18 cellular contexts compared by ENCODE assay signal in genomic region chr1:222914861-222915632, GRCh38.
DNase-seq lines count a peak whose midpoint lies in the region; ATAC-seq, FAIRE-seq and TF ChIP-seq lines count a peak whose summit lies in the region.
"Had no signal": no experiment of that assay in that cellular context is flagged by ENCODE, and none has a peak within 500 bp of the region (broad histone marks: within the 10 kb centered on the region; RNA-seq: fewer than 3 reads in every experiment).

No MANE protein-coding gene starts in this region.

- no peak for TF ChIP-seq CTCF in D721Med (IDR thresholded peaks at IDR 0.05; ENCODE audit: insufficient read depth, missing control alignments)
- no peak for TF ChIP-seq CTCF in RWPE1 (conservative IDR thresholded peaks at IDR 0.05; ENCODE audit: low read depth)
- no peak for TF ChIP-seq CTCF in psoas muscle (IDR thresholded peaks at IDR 0.05)
- no peak for TF ChIP-seq CTCF in CD14-positive monocyte (IDR thresholded peaks at IDR 0.05)

- H3K4me3 Mint-ChIP-seq in CD14-positive monocyte: no peak overlapping the region
- no peak overlapping the region for H3K4me3 Mint-ChIP-seq in activated T-helper 17 cell treated with anti-CD3 and anti-CD28 coated beads, Interleukin-2, amount 50 U/mL, for 72 hours
- H3K4me3 Mint-ChIP-seq: activated T-cell treated with anti-CD3 and anti-CD28 coated beads, Interleukin-2, amount 50 U/mL, for 24 hours; T-helper 2 cell treated with Interferon-gamma antibody and Interleukin-4, amounts not matched to agents 5 μg/mL and 100 μg/mL, for 36 hours had no signal

- DNase-seq in D721Med (ENCODE audit: insufficient read length, low spot score): no peak
- peak; percentile 36 for DNase-seq in RWPE1 (ENCODE audit: low spot score)
- peak; percentile 95 for DNase-seq in fibroblast of peridontal ligament (ENCODE audit: extremely low read depth)
- no peak for DNase-seq in psoas muscle
- no peak for DNase-seq in CD14-positive monocyte (ENCODE audit: low spot score)
- DNase-seq in NCI-H1092 treated with DMSO at 0.1 percent for 48 hours (lab: John Stamatoyannopoulos, UW): no peak
- DNase-seq: activated CD4-positive, alpha-beta T cell treated with anti-CD3 and anti-CD28 coated beads for 48 hours; activated T-cell treated with anti-CD3 and anti-CD28 coated beads, Interleukin-2, amount 50 U/mL, for 24 hours; esophagus squamous epithelium; MG63; NCI-H2081; NCI-H774; stimulated activated CD4-positive, alpha-beta T cell treated with anti-CD3 and anti-CD28 coated beads, Interleukin-12 subunit alpha, Interleukin-12 subunit beta, amount 100 ng/mL, for 4 hours had no signal

- no peaks in the 10 kb centered on the region for H3K36me3 ChIP-seq in psoas muscle (ENCODE audit: insufficient read depth in 1 of 2, low read depth in 1 of 2)
- H3K36me3 ChIP-seq: esophagus squamous epithelium, MG63 had no signal

- H3K36me3 Mint-ChIP-seq in CD14-positive monocyte: no peaks in the 10 kb centered on the region
- H3K36me3 Mint-ChIP-seq in activated T-helper 17 cell treated with anti-CD3 and anti-CD28 coated beads, Interleukin-2, amount 50 U/mL, for 72 hours (ENCODE audit: low read depth): no peaks in the 10 kb centered on the region

- 91 to 95% (median 94%) methylated on average over 2 of the region's 2 CpGs for WGBS in psoas muscle, 3 donors

- intact Hi-C loops in psoas muscle (cut with DNase I) (no loop called here), CD14-positive monocyte (cut with micrococcal nuclease) (no loop called here)

- H3K27ac ChIP-seq in RWPE1: no peak overlapping the region
- no peak overlapping the region for H3K27ac ChIP-seq in psoas muscle
- H3K27ac ChIP-seq: BLaER1, esophagus squamous epithelium had no signal

- CTCF ChIA-PET in RWPE1 (lab: Yijun Ruan, JAX): interaction anchor here (0.6 kb wide), 1 partner anchor 1402 kb away, joined by 4 read pairs; no protein-coding TSS in a partner anchor

- H3K9me3 ChIP-seq in psoas muscle: peaks cover 6% of the 10 kb centered on the region

- no peak overlapping the region for H3K27ac Mint-ChIP-seq in CD14-positive monocyte
- H3K27ac Mint-ChIP-seq in activated T-helper 17 cell treated with anti-CD3 and anti-CD28 coated beads, Interleukin-2, amount 50 U/mL, for 72 hours: no peak overlapping the region
- H3K27ac Mint-ChIP-seq: activated T-cell treated with anti-CD3 and anti-CD28 coated beads, Interleukin-2, amount 50 U/mL, for 24 hours; T-helper 2 cell treated with Interferon-gamma antibody and Interleukin-4, amounts not matched to agents 5 μg/mL and 100 μg/mL, for 36 hours had no signal

- peaks cover 23% of the 10 kb centered on the region for H3K4me1 ChIP-seq in psoas muscle
- H3K4me1 ChIP-seq: BLaER1 had no signal

- no peaks in the 10 kb centered on the region for H3K27me3 ChIP-seq in psoas muscle (ENCODE audit: insufficient read depth in 3 of 3, low read length in 2 of 3)
- H3K27me3 ChIP-seq: BLaER1, esophagus squamous epithelium, MG63 had no signal

- H3K4me1 Mint-ChIP-seq in CD14-positive monocyte: no peaks in the 10 kb centered on the region
- H3K4me1 Mint-ChIP-seq in activated T-helper 17 cell treated with anti-CD3 and anti-CD28 coated beads, Interleukin-2, amount 50 U/mL, for 72 hours: no peaks in the 10 kb centered on the region

- peak; percentile 60 for FAIRE-seq in D721Med (lab: Jason Lieb, UNC)
- FAIRE-seq: GM12892 had no signal

- H3K4me3 ChIP-seq in psoas muscle: no peak overlapping the region
- H3K4me3 ChIP-seq: BLaER1, esophagus squamous epithelium, MG63 had no signal

- H3K9me3 Mint-ChIP-seq in CD14-positive monocyte: peaks cover 7 to 20% (median 13%) of the 10 kb centered on the region in 7 donors
- H3K9me3 Mint-ChIP-seq in activated T-helper 17 cell treated with anti-CD3 and anti-CD28 coated beads, Interleukin-2, amount 50 U/mL, for 72 hours: peaks cover 10% of the 10 kb centered on the region

- ATAC-seq in psoas muscle: peak in 3 of 4 donors; percentile 65 to 84 (median 65)
- ATAC-seq in GM18861 (IDR thresholded peaks at IDR 0.05; ENCODE audit: unreplicated experiment): no peak
- no peak for ATAC-seq in activated T-helper 17 cell treated with anti-CD3 and anti-CD28 coated beads, Interleukin-2, amount 50 U/mL, for 72 hours (replicated peaks)

- POLR2A ChIA-PET in RWPE1 (lab: Yijun Ruan, JAX; ENCODE audit: low non-redundant PET): no interaction called here

- peaks cover 0 to 2% (median 0%) of the 10 kb centered on the region in 3 donors for H3K27me3 Mint-ChIP-seq in CD14-positive monocyte (ENCODE audit: low read depth in 3 of 3)
- no peaks in the 10 kb centered on the region for H3K27me3 Mint-ChIP-seq in activated T-helper 17 cell treated with anti-CD3 and anti-CD28 coated beads, Interleukin-2, amount 50 U/mL, for 72 hours
- H3K27me3 Mint-ChIP-seq: activated T-cell treated with anti-CD3 and anti-CD28 coated beads, Interleukin-2, amount 50 U/mL, for 24 hours had no signal

Comparison
In these comparisons a context has a peak if more than half of its experiments do, and no peak if none do; other contexts are left out.
1. DNase-seq: peak in RWPE1 (single experiment) and fibroblast of peridontal ligament (single experiment); none in D721Med (single experiment), psoas muscle (0 of 2), CD14-positive monocyte (single experiment) and NCI-H1092 treated with DMSO at 0.1 percent for 48 hours (single experiment).
2. ATAC-seq: peak in psoas muscle (3 of 4); none in GM18861 (single experiment) and activated T-helper 17 cell treated with anti-CD3 and anti-CD28 coated beads, Interleukin-2, amount 50 U/mL, for 72 hours (single experiment).